31 cellular contexts compared by ENCODE assay signal in genomic region chr1:44759077-44759476, GRCh38. TPM values are rescaled to one million over a fixed set of nuclear protein-coding genes. Genes with fewer than 3 reads are reported as not detected.
"Had no signal": no experiment of that assay in that cellular context is flagged by ENCODE, and none has a peak within 500 bp of the region (broad histone marks: within the 10 kb centered on the region; RNA-seq: fewer than 3 reads in every experiment).

No MANE protein-coding gene starts in this region.

- H3K9me3 ChIP-seq: prostate gland, testis, tibial nerve, upper lobe of right lung, vagina had no signal

- H2AFZ ChIP-seq: parathyroid adenoma had no signal

- H3K9ac ChIP-seq: parathyroid adenoma had no signal

- FAIRE-seq: endothelial cell of umbilical vein had no signal

- H3K79me2 ChIP-seq: parathyroid adenoma had no signal

- H3K4me3 ChIP-seq: coronary artery, lung, prostate gland, skin epidermis, testis, tibial nerve, upper lobe of right lung, vagina had no signal

- H3K27me3 ChIP-seq: testis, tibial nerve, upper lobe of right lung, vagina had no signal

- H3K4me1 ChIP-seq: parathyroid adenoma, prostate gland, testis, tibial nerve, upper lobe of right lung, vagina had no signal

- ATAC-seq: left colon; left ventricle myocardium superior; sciatic nerve; stimulated activated naive B cell treated with anti-CD40 and anti-IgM and Interleukin-4, amounts not matched to agents 10 μg/mL and 1 μg/mL and 100 μg/mL, for 72 hours; stimulated activated naive CD8-positive, alpha-beta T cell treated with anti-CD3 and anti-CD28 coated beads, Interleukin-15, amount 100 ng/mL, for 72 hours; upper lobe of right lung had no signal

- DNase-seq: effector CD4-positive, alpha-beta T cell; endodermal cell; erythroblast; foreskin melanocyte; head of caudate nucleus; hippocampal formation; left colon; left ventricle myocardium superior; mesenchymal stem cell; midbrain; naive B cell; retina; stimulated activated CD4-positive, alpha-beta T cell treated with anti-CD3 and anti-CD28 coated beads, Interleukin-2, amount 100 ng/mL, for 24 hours; stimulated activated CD4-positive, alpha-beta T cell treated with anti-CD3 and anti-CD28 coated beads, Interleukin-4, amount 100 ng/mL, for 4 hours; stimulated activated naive B cell treated with anti-CD40 and anti-IgM and Interleukin-4, amounts not matched to agents 10 μg/mL and 1 μg/mL and 100 μg/mL, for 72 hours; stimulated activated naive CD8-positive, alpha-beta T cell treated with anti-CD3 and anti-CD28 coated beads, Interleukin-15, amount 100 ng/mL, for 72 hours; testis; upper lobe of right lung had no signal

- H3K36me3 ChIP-seq: prostate gland, tibial nerve, upper lobe of right lung, vagina had no signal

- H3K27ac ChIP-seq: coronary artery, parathyroid adenoma, prostate gland, skin epidermis, testis, tibial nerve, upper lobe of right lung, vagina had no signal

RNA-seq across cellular contexts. Expression of gene RNU5D-1, which starts 28.1 kb away (rescaled TPM):
- total RNA-seq: dermis microvascular lymphatic vessel endothelial cell, endodermal cell, endothelial cell of umbilical vein, kidney epithelial cell, left colon, left ventricle myocardium superior, lung, omental fat pad, prostate gland, sciatic nerve, subcutaneous adipose tissue, testis, tibial nerve, upper lobe of right lung, vagina had no signal
- polyA plus RNA-seq: endothelial cell of umbilical vein, lung had no signal

RNA-seq across cellular contexts. Expression of gene BEST4, which starts 28.9 kb away (rescaled TPM):
- total RNA-seq: dermis microvascular lymphatic vessel endothelial cell, endothelial cell of umbilical vein, prostate gland, upper lobe of right lung, vagina had no signal
